In genomic region chr17:78725448-78726021, GRCh38 we compare ENCODE assay signal across 11 cellular contexts. TPM values are rescaled to one million over a fixed set of nuclear protein-coding genes. Genes with fewer than 3 reads are reported as not detected.
DNase-seq lines count a peak whose midpoint lies in the region; ATAC-seq and TF ChIP-seq lines count a peak whose summit lies in the region.
"Had no signal": no experiment of that assay in that cellular context is flagged by ENCODE, and none has a peak within 500 bp of the region (broad histone marks: within the 10 kb centered on the region; RNA-seq: fewer than 3 reads in every experiment).

No MANE protein-coding gene starts in this region.

- DNase-seq in activated T-helper 1 cell treated with anti-CD3 and anti-CD28 coated beads, Interleukin-12 subunit alpha, Interleukin-12 subunit beta, Interleukin-2, Interleukin-4 antibody, amounts not matched to agents 30 ng/mL and 10 ng/mL and 1 ng/mL, durations not matched to agents 14 hours and 24 hours and 36 hours (ENCODE audit: low spot score): no peak
- DNase-seq in naive thymus-derived CD8-positive, alpha-beta T cell: peak in 2 of 10 donors; percentile 46 to 51
- DNase-seq in osteocyte (ENCODE audit: extremely low spot score, unreplicated experiment): no peak
- DNase-seq in AG08396 (ENCODE audit: low spot score): no peak
- DNase-seq in right lobe of liver: no peak
- no peak for DNase-seq in LoVo (ENCODE audit: low spot score)
- DNase-seq: brain microvascular endothelial cell had no signal

- POLR2A ChIA-PET in naive thymus-derived CD8-positive, alpha-beta T cell (lab: Charles Lee): interaction anchor here (0.6 to 3.2 kb wide), 13 partner anchors 8 to 169 kb away, joined by 3 to 28 read pairs (median 7); no protein-coding TSS in a partner anchor

- H3K4me3 ChIP-seq in right lobe of liver: no peak overlapping the region
- H3K4me3 ChIP-seq: lung, tibial nerve had no signal

- H3K4me1 ChIP-seq in right lobe of liver: peaks cover 0 to 42% (median 11%) of the 10 kb centered on the region in 4 donors

- H3K27me3 ChIP-seq in right lobe of liver: no peaks in the 10 kb centered on the region
- H3K27me3 ChIP-seq: brain microvascular endothelial cell, tibial nerve had no signal

- H3K36me3 ChIP-seq in right lobe of liver: no peaks in the 10 kb centered on the region
- H3K36me3 ChIP-seq: brain microvascular endothelial cell, tibial nerve had no signal

- 66% methylated on average over 6 of the region's 6 CpGs for WGBS in right lobe of liver (ENCODE audit: insufficient coverage, low coverage, low lambda C conversion rate, missing lambda C conversion rate)

- TF ChIP-seq POLR2A in right lobe of liver (IDR thresholded peaks at IDR 0.05): no peak

- peak overlapping the region; percentile 88 for H3K27ac Mint-ChIP-seq in activated T-helper 1 cell treated with anti-CD3 and anti-CD28 coated beads, Interleukin-12 subunit alpha, Interleukin-12 subunit beta, Interleukin-2, Interleukin-4 antibody, amounts not matched to agents 30 ng/mL and 10 ng/mL and 1 ng/mL, durations not matched to agents 14 hours and 24 hours and 36 hours
- H3K27ac Mint-ChIP-seq in naive thymus-derived CD8-positive, alpha-beta T cell: peak overlapping the region; percentile 67 to 96 (median 90)
- H3K27ac Mint-ChIP-seq in osteocyte (ENCODE audit: unreplicated experiment): no peak overlapping the region

- no peaks in the 10 kb centered on the region for H3K9me3 ChIP-seq in right lobe of liver
- H3K9me3 ChIP-seq: tibial nerve had no signal

- ATAC-seq in GM18867 (IDR thresholded peaks at IDR 0.05; ENCODE audit: unreplicated experiment): peak; percentile 34
- ATAC-seq in HG03159 (IDR thresholded peaks at IDR 0.05; ENCODE audit: unreplicated experiment): peak; percentile 51
- ATAC-seq in naive thymus-derived CD8-positive, alpha-beta T cell: peak; percentile 61 to 71
- ATAC-seq in right lobe of liver: no peak

- H3K27ac ChIP-seq in right lobe of liver: no peak overlapping the region
- H3K27ac ChIP-seq: brain microvascular endothelial cell had no signal

- TF ChIP-seq CTCF in osteocyte (IDR thresholded peaks at IDR 0.05) (no peak), right lobe of liver (IDR thresholded peaks at IDR 0.05) (no peak)

- peaks cover 74% of the 10 kb centered on the region for H3K4me1 Mint-ChIP-seq in activated T-helper 1 cell treated with anti-CD3 and anti-CD28 coated beads, Interleukin-12 subunit alpha, Interleukin-12 subunit beta, Interleukin-2, Interleukin-4 antibody, amounts not matched to agents 30 ng/mL and 10 ng/mL and 1 ng/mL, durations not matched to agents 14 hours and 24 hours and 36 hours (ENCODE audit: low read depth)
- peaks cover 54 to 94% (median 91%) of the 10 kb centered on the region in 4 donors for H3K4me1 Mint-ChIP-seq in naive thymus-derived CD8-positive, alpha-beta T cell
- peaks cover 47% of the 10 kb centered on the region for H3K4me1 Mint-ChIP-seq in osteocyte (ENCODE audit: unreplicated experiment)

- no peaks in the 10 kb centered on the region for H3K27me3 Mint-ChIP-seq in activated T-helper 1 cell treated with anti-CD3 and anti-CD28 coated beads, Interleukin-12 subunit alpha, Interleukin-12 subunit beta, Interleukin-2, Interleukin-4 antibody, amounts not matched to agents 30 ng/mL and 10 ng/mL and 1 ng/mL, durations not matched to agents 14 hours and 24 hours and 36 hours (ENCODE audit: insufficient read depth)
- H3K27me3 Mint-ChIP-seq in naive thymus-derived CD8-positive, alpha-beta T cell: no peaks in the 10 kb centered on the region
- no peaks in the 10 kb centered on the region for H3K27me3 Mint-ChIP-seq in osteocyte (ENCODE audit: unreplicated experiment)

- H3K4me3 Mint-ChIP-seq in activated T-helper 1 cell treated with anti-CD3 and anti-CD28 coated beads, Interleukin-12 subunit alpha, Interleukin-12 subunit beta, Interleukin-2, Interleukin-4 antibody, amounts not matched to agents 30 ng/mL and 10 ng/mL and 1 ng/mL, durations not matched to agents 14 hours and 24 hours and 36 hours: peak overlapping the region; percentile 24
- H3K4me3 Mint-ChIP-seq in naive thymus-derived CD8-positive, alpha-beta T cell: peak overlapping the region; percentile 70 to 87 (median 80)
- H3K4me3 Mint-ChIP-seq in osteocyte (ENCODE audit: unreplicated experiment): no peak overlapping the region

- intact Hi-C loops in activated T-helper 1 cell treated with anti-CD3 and anti-CD28 coated beads, Interleukin-12 subunit alpha, Interleukin-12 subunit beta, Interleukin-2, Interleukin-4 antibody, amounts not matched to agents 30 ng/mL and 10 ng/mL and 1 ng/mL, durations not matched to agents 14 hours and 24 hours and 36 hours (cut with micrococcal nuclease): loop anchor here (1.0 kb wide), 2 partner anchors 16 to 23 kb away; no protein-coding TSS in a partner anchor
- intact Hi-C loops in right lobe of liver (cut with DNase I): no loop called here

- no peaks in the 10 kb centered on the region for H3K9me3 Mint-ChIP-seq in activated T-helper 1 cell treated with anti-CD3 and anti-CD28 coated beads, Interleukin-12 subunit alpha, Interleukin-12 subunit beta, Interleukin-2, Interleukin-4 antibody, amounts not matched to agents 30 ng/mL and 10 ng/mL and 1 ng/mL, durations not matched to agents 14 hours and 24 hours and 36 hours
- no peaks in the 10 kb centered on the region for H3K9me3 Mint-ChIP-seq in naive thymus-derived CD8-positive, alpha-beta T cell
- no peaks in the 10 kb centered on the region for H3K9me3 Mint-ChIP-seq in osteocyte (ENCODE audit: unreplicated experiment)

- H3K36me3 Mint-ChIP-seq in activated T-helper 1 cell treated with anti-CD3 and anti-CD28 coated beads, Interleukin-12 subunit alpha, Interleukin-12 subunit beta, Interleukin-2, Interleukin-4 antibody, amounts not matched to agents 30 ng/mL and 10 ng/mL and 1 ng/mL, durations not matched to agents 14 hours and 24 hours and 36 hours (ENCODE audit: low read depth): peaks cover 17% of the 10 kb centered on the region
- H3K36me3 Mint-ChIP-seq in naive thymus-derived CD8-positive, alpha-beta T cell: peaks cover 0 to 49% (median 0%) of the 10 kb centered on the region in 3 donors
- no peaks in the 10 kb centered on the region for H3K36me3 Mint-ChIP-seq in osteocyte (ENCODE audit: unreplicated experiment)

RNA-seq across cellular contexts. Expression of gene CYTH1, which starts 56.5 kb away (rescaled TPM):
- total RNA-seq in activated T-helper 1 cell treated with anti-CD3 and anti-CD28 coated beads, Interleukin-12 subunit alpha, Interleukin-12 subunit beta, Interleukin-2, Interleukin-4 antibody, amounts not matched to agents 30 ng/mL and 10 ng/mL and 1 ng/mL, durations not matched to agents 14 hours and 24 hours and 36 hours: 147 TPM in 2 replicates
- total RNA-seq in naive thymus-derived CD8-positive, alpha-beta T cell: 100 to 1,000 TPM; 415 to 423 TPM
- polyA plus RNA-seq in naive thymus-derived CD8-positive, alpha-beta T cell: 100 to 1,000 TPM; 220 to 320 (median 243) TPM
- total RNA-seq in osteocyte (113 and 123 TPM in 2 replicates), right lobe of liver (10 to 100 TPM; 14.8 to 46.2 (median 28.8) TPM)

Comparison
In these comparisons a context has a peak if more than half of its experiments do, and no peak if none do; other contexts are left out.
1. ATAC-seq: peak in GM18867 (single experiment), HG03159 (single experiment) and naive thymus-derived CD8-positive, alpha-beta T cell (2 of 2); none in right lobe of liver (0 of 4).